Comparison of ENCODE assay signal across 9 cellular contexts in the genomic region with DNA sequence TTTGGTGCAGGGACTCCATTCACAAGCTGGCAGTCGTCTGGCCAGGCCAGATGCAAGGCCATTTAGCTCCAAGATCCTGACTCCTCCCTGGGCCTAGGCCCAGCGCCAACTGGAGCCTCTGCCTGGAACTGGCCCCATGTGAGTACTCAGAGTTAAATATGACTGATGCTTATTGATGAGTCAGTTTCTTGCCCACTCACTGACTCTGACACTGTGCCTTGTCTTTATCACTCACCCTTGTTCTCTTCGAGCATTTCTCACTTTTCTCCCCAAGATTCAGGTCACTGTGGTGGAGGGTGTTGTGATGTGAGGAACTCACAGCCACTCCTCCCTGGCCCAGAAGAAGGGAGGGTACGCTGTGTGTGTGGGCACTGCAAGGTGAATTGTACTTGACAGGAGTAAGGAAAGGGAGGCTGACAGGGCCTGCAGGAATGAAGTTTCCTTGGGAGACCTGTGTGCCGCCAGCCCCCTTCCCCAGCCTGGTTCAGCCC. TPM values are rescaled to one million over a fixed set of nuclear protein-coding genes. Genes with fewer than 3 reads are reported as not detected.
A peak's percentile ranks its signal among the peaks of the same experiment; 100 is the strongest.
DNase-seq lines count a peak whose midpoint lies in the region; ATAC-seq, FAIRE-seq and TF ChIP-seq lines count a peak whose summit lies in the region.
"Had no signal": no experiment of that assay in that cellular context is flagged by ENCODE, and none has a peak within 500 bp of the region (broad histone marks: within the 10 kb centered on the region; RNA-seq: fewer than 3 reads in every experiment).

No MANE protein-coding gene starts in this region.

- DNase-seq in Caki2 (ENCODE audit: low read depth), result peak; percentile 45
- no peak for DNase-seq in Panc1 (ENCODE audit: low read depth, low spot score)
- peak; percentile 86 for DNase-seq in fibroblast of gingiva (ENCODE audit: low read depth)
- DNase-seq in pancreas, result peak in 1 of 6 donors; percentile 49
- no peak for DNase-seq in SHP77 (lab: John Stamatoyannopoulos, UW)
- DNase-seq in stimulated activated CD4-positive, alpha-beta T cell treated with anti-CD3 and anti-CD28 coated beads, Interleukin-4, amount 100 ng/mL, for 1 hour, result no peak
- no peak for DNase-seq in NCI-H345 treated with DMSO at 0.1 percent for 48 hours (lab: John Stamatoyannopoulos, UW; ENCODE audit: unreplicated experiment)

- no peak for FAIRE-seq in pancreas (lab: Jason Lieb, UNC)
- FAIRE-seq: GM18507 had no signal

- peak; percentile 20; the same call in 1 of the 2 replicates for ATAC-seq in Panc1
- ATAC-seq in pancreas, result peak in 3 of 4 donors; percentile 18 to 61 (median 46)
- no peak for ATAC-seq in GM21515 (IDR thresholded peaks at IDR 0.05; ENCODE audit: unreplicated experiment)

- CTCF ChIA-PET in Panc1 (lab: Charles Lee), result no interaction called here

- intact Hi-C loops in Panc1 (cut with micrococcal nuclease; ENCODE audit: unreplicated experiment), result no loop called here
- intact Hi-C loops in pancreas (cut with DNase I), result no loop called here

- BruUV-seq in Panc1 (replicated peaks; lab: Mats Ljungman, UMichigan), result no TSS peak

- WGBS in pancreas, 2 donors, result 86% methylated on average over 5 of the region's 5 CpGs

- H3K27me3 ChIP-seq in Panc1 (ENCODE audit: control insufficient read depth, insufficient read depth, low read length) (no peaks in the 10 kb centered on the region), pancreas (no peaks in the 10 kb centered on the region)

- no peaks in the 10 kb centered on the region; the same call in 1 of the 2 replicates for H3K36me3 ChIP-seq in Panc1 (ENCODE audit: control insufficient read depth, insufficient read depth, low read length)
- H3K36me3 ChIP-seq in pancreas, result peaks cover 0 to 7% (median 0%) of the 10 kb centered on the region in 3 donors

- H3K9me3 ChIP-seq in Panc1 (ENCODE audit: control insufficient read depth, insufficient read depth, low read depth, low read length) (no peaks in the 10 kb centered on the region), pancreas (no peaks in the 10 kb centered on the region)

- H3K27ac ChIP-seq in Panc1 (ENCODE audit: low read length) (no peak overlapping the region), pancreas (no peak overlapping the region)

- in situ Hi-C loops in Caki2 (cut with HindIII; ENCODE audit: low pct_unique_long_range_greater_than_20kb, low sequenced_read_pairs), result no loop called here
- in situ Hi-C loops in Panc1 (cut with HindIII; ENCODE audit: low pct_unique_long_range_greater_than_20kb, low sequenced_read_pairs), result no loop called here

- POLR2A ChIA-PET in Panc1 (lab: Charles Lee), result no interaction called here

- no peak for TF ChIP-seq CTCF in Panc1 (IDR thresholded peaks at IDR 0.05)
- no peak for TF ChIP-seq CTCF in pancreas (IDR thresholded peaks at IDR 0.05)

- H3K4me3 ChIP-seq in Panc1 (ENCODE audit: low read depth in 2 of 2, low read length in 2 of 2), result no peak overlapping the region
- H3K4me3 ChIP-seq in pancreas, result no peak overlapping the region

- H3K4me1 ChIP-seq in Panc1 (ENCODE audit: control insufficient read depth, insufficient read depth, low read length) (no peaks in the 10 kb centered on the region; the same call in 1 of the 2 replicates), pancreas (no peaks in the 10 kb centered on the region)

RNA-seq across cellular contexts. Expression of a gene that starts 23.2 kb away (rescaled TPM):
- total RNA-seq in Caki2 (2014; rRNA removed; shearing (Covaris generic); ENCODE audit: low replicate concordance), result 44.7 and 54.0 TPM in 2 replicates
- total RNA-seq in Panc1 (2021; ENCODE audit: unreplicated experiment) (56.6 TPM), pancreas (10 to 100 TPM in 2 of 6 donors, 1 to 10 TPM in 4; 2.6 to 10.5 (median 9.4) TPM)
- 51.1 TPM for polyA plus RNA-seq in Panc1 (2012; ENCODE audit: insufficient read length)
- 10 to 100 TPM in 1 of 2 donors, 1 to 10 TPM in 1; 5.7 to 12.9 TPM for polyA plus RNA-seq in pancreas

RNA-seq across cellular contexts. Expression of a gene that starts 28.4 kb away (rescaled TPM):
- 12.3 and 17.1 TPM in 2 replicates for total RNA-seq in Caki2 (2014; rRNA removed; shearing (Covaris generic); ENCODE audit: low replicate concordance)
- total RNA-seq in Panc1 (2021; ENCODE audit: unreplicated experiment) (34.8 TPM), pancreas (10 to 100 TPM in 3 of 6 donors, 1 to 10 TPM in 3; 8.4 to 16.6 (median 9.8) TPM)
- polyA plus RNA-seq in Panc1 (2012; ENCODE audit: insufficient read length), result 52.2 TPM
- polyA plus RNA-seq in pancreas, result 10 to 100 TPM; 15.2 to 16.6 TPM

RNA-seq across cellular contexts. Expression of a gene that starts 49.4 kb away (rescaled TPM):
- total RNA-seq in Caki2 (2014; rRNA removed; shearing (Covaris generic); ENCODE audit: low replicate concordance), result 1.4 and 2.0 TPM in 2 replicates
- total RNA-seq in Panc1 (2021; ENCODE audit: unreplicated experiment) (19.3 TPM), pancreas (1 to 10 TPM; 5.3 to 8.2 (median 6.6) TPM)
- 14.4 TPM for polyA plus RNA-seq in Panc1 (2012; ENCODE audit: insufficient read length)
- polyA plus RNA-seq in pancreas, result 1 to 10 TPM; 6.1 to 6.4 TPM

Comparison
In these comparisons a context has a peak if more than half of its experiments do, and no peak if none do; other contexts are left out.
1. DNase-seq: peak in Caki2 (single experiment) and fibroblast of gingiva (single experiment); none in Panc1 (single experiment), SHP77 (0 of 2), stimulated activated CD4-positive, alpha-beta T cell treated with anti-CD3 and anti-CD28 coated beads, Interleukin-4, amount 100 ng/mL, for 1 hour (single experiment) and NCI-H345 treated with DMSO at 0.1 percent for 48 hours (single experiment).